26 cellular contexts compared by ENCODE assay signal in genomic region chr10:123906884-123907652, GRCh38. TPM values are rescaled to one million over a fixed set of nuclear protein-coding genes. Genes with fewer than 3 reads are reported as not detected.
DNase-seq lines count a peak whose midpoint lies in the region; ATAC-seq and TF ChIP-seq lines count a peak whose summit lies in the region.
"Had no signal": no experiment of that assay in that cellular context is flagged by ENCODE, and none has a peak within 500 bp of the region (broad histone marks: within the 10 kb centered on the region; RNA-seq: fewer than 3 reads in every experiment).

No MANE protein-coding gene starts in this region.

- H3K27ac ChIP-seq in coronary artery, result no peak overlapping the region
- H3K27ac ChIP-seq: BLaER1, body of pancreas, esophagus squamous epithelium, right atrium auricular region, stomach had no signal

- H3K9me3 Mint-ChIP-seq in immature natural killer cell, result peaks cover 0 to 1% (median 0%) of the 10 kb centered on the region in 6 donors
- peaks cover 5% of the 10 kb centered on the region for H3K9me3 Mint-ChIP-seq in activated T-helper 17 cell treated with anti-CD3 and anti-CD28 coated beads, Interleukin-2, amount 50 U/mL, for 72 hours
- H3K9me3 Mint-ChIP-seq: activated naive CD8-positive, alpha-beta T cell treated with anti-CD3 and anti-CD28 coated beads, Interleukin-2, amount 50 U/mL, for 24 hours had no signal

- DNase-seq in NCI-H2029 (lab: John Stamatoyannopoulos, UW), result peak; percentile 9
- DNase-seq in NCI-H2029 treated with DMSO at 0.1 percent for 48 hours (lab: John Stamatoyannopoulos, UW), result no peak
- peak; percentile 61 to 73 for DNase-seq in NCI-H526 (lab: John Stamatoyannopoulos, UW)
- peak in 1 of 3 donors; percentile 16 for DNase-seq in immature natural killer cell
- no peak for DNase-seq in coronary artery (ENCODE audit: low spot score)
- DNase-seq: activated CD8-positive, alpha-beta memory T cell treated with anti-CD3 and anti-CD28 coated beads, Interleukin-2, amount 50 U/mL, for 48 hours; activated naive CD8-positive, alpha-beta T cell treated with anti-CD3 and anti-CD28 coated beads, Interleukin-2, amount 50 U/mL, for 24 hours; body of pancreas; Calu3; effector memory CD8-positive, alpha-beta T cell; esophagus squamous epithelium; H9; NCI-H1694 treated with DMSO at 0.1 percent for 48 hours; NCI-H69; stomach; T-helper 9 cell; trophoblast cell had no signal

- no peak overlapping the region for H3K4me3 ChIP-seq in coronary artery
- H3K4me3 ChIP-seq: BLaER1, body of pancreas, esophagus squamous epithelium, right atrium auricular region, stomach had no signal

- peaks cover 51 to 72% of the 10 kb centered on the region in 2 donors for H3K4me1 Mint-ChIP-seq in immature natural killer cell
- no peaks in the 10 kb centered on the region for H3K4me1 Mint-ChIP-seq in activated T-helper 17 cell treated with anti-CD3 and anti-CD28 coated beads, Interleukin-2, amount 50 U/mL, for 72 hours

- peaks cover 4 to 8% (median 6%) of the 10 kb centered on the region in 3 donors for H3K27me3 Mint-ChIP-seq in immature natural killer cell (ENCODE audit: low read depth in 3 of 3)
- H3K27me3 Mint-ChIP-seq in activated T-helper 17 cell treated with anti-CD3 and anti-CD28 coated beads, Interleukin-2, amount 50 U/mL, for 72 hours, result peaks cover 35% of the 10 kb centered on the region

- H3K27ac Mint-ChIP-seq in immature natural killer cell, result peak overlapping the region in 5 of 6 donors; percentile 37 to 59 (median 45)
- H3K27ac Mint-ChIP-seq in activated T-helper 17 cell treated with anti-CD3 and anti-CD28 coated beads, Interleukin-2, amount 50 U/mL, for 72 hours, result no peak overlapping the region
- H3K27ac Mint-ChIP-seq: activated naive CD8-positive, alpha-beta T cell treated with anti-CD3 and anti-CD28 coated beads, Interleukin-2, amount 50 U/mL, for 24 hours; effector memory CD8-positive, alpha-beta T cell; H9 had no signal

- ATAC-seq in GM19328 (IDR thresholded peaks at IDR 0.05; ENCODE audit: unreplicated experiment) (no peak), GM18520 (IDR thresholded peaks at IDR 0.05; ENCODE audit: unreplicated experiment) (no peak)
- ATAC-seq in activated T-helper 17 cell treated with anti-CD3 and anti-CD28 coated beads, Interleukin-2, amount 50 U/mL, for 72 hours (replicated peaks), result no peak
- ATAC-seq: activated naive CD8-positive, alpha-beta T cell treated with anti-CD3 and anti-CD28 coated beads, Interleukin-2, amount 50 U/mL, for 24 hours; body of pancreas; effector memory CD8-positive, alpha-beta T cell; HepG2 had no signal

- TF ChIP-seq CTCF in coronary artery (IDR thresholded peaks at IDR 0.05), result no peak

- no peaks in the 10 kb centered on the region for H3K36me3 Mint-ChIP-seq in immature natural killer cell
- no peaks in the 10 kb centered on the region for H3K36me3 Mint-ChIP-seq in activated T-helper 17 cell treated with anti-CD3 and anti-CD28 coated beads, Interleukin-2, amount 50 U/mL, for 72 hours (ENCODE audit: low read depth)

- peak overlapping the region; percentile 35 to 87 (median 67) for H3K4me3 Mint-ChIP-seq in immature natural killer cell
- H3K4me3 Mint-ChIP-seq in activated T-helper 17 cell treated with anti-CD3 and anti-CD28 coated beads, Interleukin-2, amount 50 U/mL, for 72 hours, result no peak overlapping the region
- H3K4me3 Mint-ChIP-seq: activated naive CD8-positive, alpha-beta T cell treated with anti-CD3 and anti-CD28 coated beads, Interleukin-2, amount 50 U/mL, for 24 hours; effector memory CD8-positive, alpha-beta T cell had no signal

RNA-seq across cellular contexts. Expression of gene CPXM2, which starts 15.5 kb away (rescaled TPM):
- polyA plus RNA-seq in immature natural killer cell, result not detected
- total RNA-seq in activated T-helper 17 cell treated with anti-CD3 and anti-CD28 coated beads, Interleukin-2, amount 50 U/mL, for 72 hours, result not detected
- total RNA-seq: Calu3, HepG2, M059J, myocyte, osteocyte had no signal

Comparison
In these comparisons a context has a peak if more than half of its experiments do, and no peak if none do; other contexts are left out.
1. DNase-seq: peak in NCI-H2029 (single experiment) and NCI-H526 (2 of 2); none in NCI-H2029 treated with DMSO at 0.1 percent for 48 hours (single experiment) and coronary artery (single experiment).